Comparison of ENCODE assay signal across 9 cellular contexts in the genomic region with DNA sequence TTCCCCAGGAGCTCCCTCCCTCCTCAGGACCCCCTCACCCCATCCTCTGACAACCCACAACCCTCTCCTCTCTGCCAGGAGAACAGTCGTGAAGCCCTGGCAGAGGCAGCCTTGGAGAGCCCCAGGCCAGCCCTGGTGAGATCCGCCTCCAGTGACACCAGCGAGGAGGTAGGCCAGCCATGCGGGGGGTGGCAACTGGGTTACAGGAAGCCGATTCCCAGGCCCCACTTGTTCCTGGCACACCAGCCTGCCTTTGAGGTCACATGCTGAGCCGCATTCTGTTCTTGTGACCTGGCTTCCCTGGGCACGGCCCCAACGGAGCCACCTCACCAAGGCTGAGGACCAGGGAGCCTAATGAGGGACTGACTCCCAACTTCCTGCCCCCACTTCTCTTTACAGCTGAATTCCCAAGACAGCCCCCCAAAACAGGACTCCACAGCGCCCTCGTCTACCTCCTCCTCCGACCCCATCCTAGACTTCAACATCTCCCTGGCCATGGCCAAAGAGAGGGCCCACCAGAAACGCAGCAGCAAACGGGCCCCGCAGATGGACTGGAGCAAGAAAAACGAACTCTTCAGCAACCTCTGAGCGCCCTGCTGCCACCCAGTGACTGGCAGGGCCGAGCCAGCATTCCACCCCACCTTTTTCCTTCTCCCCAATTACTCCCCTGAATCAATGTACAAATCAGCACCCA. TPM values are rescaled to one million over a fixed set of nuclear protein-coding genes. Genes with fewer than 3 reads are reported as not detected.
A peak's percentile ranks its signal among the peaks of the same experiment; 100 is the strongest.
DNase-seq lines count a peak whose midpoint lies in the region; ATAC-seq and TF ChIP-seq lines count a peak whose summit lies in the region.
"Had no signal": no experiment of that assay in that cellular context is flagged by ENCODE, and none has a peak within 500 bp of the region (broad histone marks: within the 10 kb centered on the region; RNA-seq: fewer than 3 reads in every experiment).

No MANE protein-coding gene starts in this region.

- H3K4me3 ChIP-seq in CD8-positive, alpha-beta T cell (ENCODE audit: low read depth, low read length), result no peak overlapping the region

- no peaks in the 10 kb centered on the region for H3K27me3 ChIP-seq in CD8-positive, alpha-beta T cell (ENCODE audit: insufficient read depth, low read length)

- H3K27ac ChIP-seq in CD8-positive, alpha-beta T cell (ENCODE audit: low read depth, low read length), result no peak overlapping the region

- in situ Hi-C loops in SK-MEL-5 (cut with HindIII; ENCODE audit: low pct_unique_long_range_greater_than_20kb, low sequenced_read_pairs), result no loop called here

- H3K9me3 Mint-ChIP-seq in CD8-positive, alpha-beta T cell, result no peaks in the 10 kb centered on the region

- POLR2A ChIA-PET in CD8-positive, alpha-beta T cell (lab: Charles Lee), result interaction anchor here (1.1 to 1.2 kb wide), 2 partner anchors 23 to 32 kb away, joined by 3 read pairs; no protein-coding TSS in a partner anchor

- H3K4me3 Mint-ChIP-seq in CD8-positive, alpha-beta T cell, result no peak overlapping the region

- intact Hi-C loops in CD8-positive, alpha-beta T cell (cut with DNase I, micrococcal nuclease), result no loop called here

- no peaks in the 10 kb centered on the region for H3K9me3 ChIP-seq in CD8-positive, alpha-beta T cell (ENCODE audit: low read length)

- DNase-seq in CD8-positive, alpha-beta T cell, result no peak
- DNase-seq in SK-MEL-5 (ENCODE audit: low read depth, low spot score) (peak; percentile 79), occipital lobe (lab: John Stamatoyannopoulos, UW) (peak; percentile 44), NCI-H2227 (lab: John Stamatoyannopoulos, UW; ENCODE audit: unreplicated experiment) (no peak), KG1 (lab: John Stamatoyannopoulos, UW) (no peak)

- no peak for ATAC-seq in CD8-positive, alpha-beta T cell
- ATAC-seq in esophagus mucosa (peak; percentile 34), GM18858 (IDR thresholded peaks at IDR 0.05; ENCODE audit: unreplicated experiment) (no peak), GM21381 (IDR thresholded peaks at IDR 0.05; ENCODE audit: unreplicated experiment) (no peak)

- CTCF ChIA-PET in CD8-positive, alpha-beta T cell (lab: Charles Lee), result interaction anchor here (1.9 to 9.8 kb wide), 4 partner anchors 8 to 111 kb away, joined by 10 to 104 read pairs (median 33); a partner anchor contains a TSS

- H3K27me3 Mint-ChIP-seq in CD8-positive, alpha-beta T cell (ENCODE audit: low read depth), result no peaks in the 10 kb centered on the region

- peaks cover 12% of the 10 kb centered on the region for H3K4me1 ChIP-seq in CD8-positive, alpha-beta T cell (ENCODE audit: insufficient read depth, low read length)

- H3K36me3 Mint-ChIP-seq in CD8-positive, alpha-beta T cell, result peaks cover 77% of the 10 kb centered on the region

- H3K4me1 Mint-ChIP-seq in CD8-positive, alpha-beta T cell (ENCODE audit: low read depth), result peaks cover 26% of the 10 kb centered on the region

- peaks cover 78% of the 10 kb centered on the region for H3K36me3 ChIP-seq in CD8-positive, alpha-beta T cell (ENCODE audit: insufficient read depth, low read length)

- no peak for TF ChIP-seq CTCF in CD8-positive, alpha-beta T cell (IDR thresholded peaks at IDR 0.05)

- H3K27ac Mint-ChIP-seq in CD8-positive, alpha-beta T cell, result peak overlapping the region; percentile 72

RNA-seq across cellular contexts. Expression of a gene that starts 7.9 kb away (rescaled TPM):
- 10 to 100 TPM; 37.9 to 41.1 TPM for total RNA-seq in CD8-positive, alpha-beta T cell
- 51.4 and 61.0 TPM in 2 replicates for total RNA-seq in SK-MEL-5 (2014; rRNA removed; shearing (Covaris generic))
- 48.4 and 56.1 TPM in 2 replicates for polyA plus RNA-seq in SK-MEL-5 (2015; cell fraction: cytosol; rRNA removed)
- 741 and 874 TPM in 2 replicates for polyA plus RNA-seq in SK-MEL-5 (2015; cell fraction: nucleus; rRNA removed)
- 14.6 TPM for total RNA-seq in esophagus mucosa
- total RNA-seq in occipital lobe, result 17.3 TPM

RNA-seq across cellular contexts. Expression of a gene that starts 19.8 kb away (rescaled TPM):
- 10 to 100 TPM; 72.5 to 73.7 TPM for total RNA-seq in CD8-positive, alpha-beta T cell
- total RNA-seq in SK-MEL-5 (2014; rRNA removed; shearing (Covaris generic)), result 43.2 and 45.6 TPM in 2 replicates
- 65.1 and 90.4 TPM in 2 replicates for polyA plus RNA-seq in SK-MEL-5 (2015; cell fraction: cytosol; rRNA removed)
- 16.9 and 36.5 TPM in 2 replicates for polyA plus RNA-seq in SK-MEL-5 (2015; cell fraction: nucleus; rRNA removed)
- 297 TPM for total RNA-seq in esophagus mucosa
- total RNA-seq in occipital lobe, result 7.0 TPM

RNA-seq across cellular contexts. Expression of a gene that starts 31.2 kb away (rescaled TPM):
- total RNA-seq in CD8-positive, alpha-beta T cell, result 10 to 100 TPM; 33.7 to 36.0 TPM
- total RNA-seq in SK-MEL-5 (2014; rRNA removed; shearing (Covaris generic)), result 0.40 and 0.66 TPM in 2 replicates
- polyA plus RNA-seq in SK-MEL-5 (2015; cell fraction: cytosol; rRNA removed), result 0.21 and 1.6 TPM in 2 replicates
- 0.19 and 0.58 TPM in 2 replicates for polyA plus RNA-seq in SK-MEL-5 (2015; cell fraction: nucleus; rRNA removed)
- total RNA-seq in esophagus mucosa (0.96 TPM), occipital lobe (1.1 TPM)
- polyA plus RNA-seq: neural cell had no signal

RNA-seq across cellular contexts. Expression of a gene that starts 55.5 kb away (rescaled TPM):
- total RNA-seq in CD8-positive, alpha-beta T cell, result not detected
- total RNA-seq in SK-MEL-5 (2014; rRNA removed; shearing (Covaris generic)), result 0.13 TPM in 1 of 2 replicates, not detected in the other
- polyA plus RNA-seq in SK-MEL-5 (2015; cell fraction: cytosol; rRNA removed), result 0.68 TPM in 1 of 2 replicates, not detected in the other
- polyA plus RNA-seq in SK-MEL-5 (2015; cell fraction: nucleus; rRNA removed), result not detected in 2 replicates
- 0.40 TPM for total RNA-seq in esophagus mucosa
- 0.16 TPM for total RNA-seq in occipital lobe
- polyA plus RNA-seq: neural cell had no signal

Comparison
In these comparisons a context has a peak if more than half of its experiments do, and no peak if none do; other contexts are left out.
1. DNase-seq: peak in SK-MEL-5 (single experiment) and occipital lobe (single experiment); none in CD8-positive, alpha-beta T cell (0 of 7), NCI-H2227 (single experiment) and KG1 (single experiment).
2. RNA of a gene that starts 31.2 kb away (total RNA-seq): 33.7 to 36.0 TPM in CD8-positive, alpha-beta T cell; 1.1 TPM in occipital lobe (single experiment), 0.96 TPM in esophagus mucosa (single experiment) and 0.40 to 0.66 TPM in SK-MEL-5; every median in the first group is over 10 times any median in the second.